ENCODE assay signal across 12 cellular contexts in the genomic region with DNA sequence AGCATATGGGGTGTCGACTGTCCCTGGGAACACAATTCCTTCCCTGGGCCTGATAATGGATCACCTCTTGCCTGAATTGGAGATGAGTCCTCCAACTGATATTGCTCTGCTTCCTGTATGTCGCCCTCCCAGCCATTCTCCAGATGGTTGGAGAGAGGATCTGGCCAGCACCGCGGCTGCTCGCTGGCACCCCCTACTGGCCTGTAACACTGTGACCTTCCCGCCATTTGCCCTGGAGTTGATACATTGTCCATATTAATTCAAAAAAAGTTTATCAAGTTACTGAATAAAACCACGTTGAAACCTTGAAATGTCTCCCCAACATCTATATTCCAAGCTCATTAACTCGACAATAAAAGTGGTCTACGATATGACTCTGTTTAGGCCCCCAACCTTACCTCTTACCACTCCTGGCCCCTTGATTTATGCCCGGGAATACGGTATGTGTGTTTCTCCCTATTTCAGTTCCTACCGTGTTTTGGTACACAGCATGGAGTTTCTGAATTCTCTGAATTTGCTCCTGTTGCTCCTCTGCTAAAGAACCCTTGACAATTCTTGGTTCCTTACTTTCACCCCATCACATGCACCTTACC.
DNase-seq lines count a peak whose midpoint lies in the region; TF ChIP-seq lines count a peak whose summit lies in the region.
"Had no signal": no experiment of that assay in that cellular context is flagged by ENCODE, and none has a peak within 500 bp of the region (broad histone marks: within the 10 kb centered on the region; RNA-seq: fewer than 3 reads in every experiment).

No MANE protein-coding gene starts in this region.

- H3K27ac ChIP-seq in OCI-LY1 (ENCODE audit: low read depth, low read length, poor library complexity, severe bottlenecking): no peak overlapping the region
- no peak overlapping the region for H3K27ac ChIP-seq in hepatocyte
- H3K27ac ChIP-seq: parathyroid adenoma, upper lobe of left lung had no signal

- H3K4me3 ChIP-seq in GM12865 (ENCODE audit: low read depth, low read length) (no peak overlapping the region), OCI-LY1 (ENCODE audit: low read depth, low read length, poor library complexity, severe bottlenecking) (no peak overlapping the region), hepatocyte (no peak overlapping the region)
- H3K4me3 ChIP-seq: upper lobe of left lung had no signal

- peak; percentile 80 for TF ChIP-seq CTCF in GM12865 (IDR thresholded peaks at IDR 0.05; ENCODE audit: insufficient read depth, low read depth, low read length, missing control alignments)
- peak; percentile 87 for TF ChIP-seq CTCF in OCI-LY1 (IDR thresholded peaks at IDR 0.05; ENCODE audit: low read length)
- TF ChIP-seq CTCF in hepatocyte (IDR thresholded peaks at IDR 0.05; ENCODE audit: poor library complexity): peak; percentile 29

- H3K9ac ChIP-seq in OCI-LY1 (ENCODE audit: low read length): no peak overlapping the region
- H3K9ac ChIP-seq: parathyroid adenoma had no signal

- H3F3A ChIP-seq in OCI-LY1 (ENCODE audit: insufficient read depth, low read length): no peaks in the 10 kb centered on the region

- no peaks in the 10 kb centered on the region for H3K79me2 ChIP-seq in OCI-LY1 (ENCODE audit: insufficient read depth, low read length)
- no peaks in the 10 kb centered on the region for H3K79me2 ChIP-seq in hepatocyte
- H3K79me2 ChIP-seq: parathyroid adenoma had no signal

- DNase-seq in CMK (ENCODE audit: low read depth): peak; percentile 17
- DNase-seq in GM12865 (ENCODE audit: low read depth): peak; percentile 44
- DNase-seq in hepatocyte (ENCODE audit: low spot score): no peak
- DNase-seq in ecto neural progenitor cell (ENCODE audit: low spot score): no peak
- no peak for DNase-seq in CD1c-positive myeloid dendritic cell (ENCODE audit: extremely low spot score)
- no peak for DNase-seq in islet precursor cell
- DNase-seq in DMS153 (lab: John Stamatoyannopoulos, UW): no peak
- DNase-seq: activated CD4-positive, CD25-positive, alpha-beta regulatory T cell treated with anti-CD3 and anti-CD28 coated beads, Interleukin-2, amount 50 U/mL, for 72 hours; EL; upper lobe of left lung had no signal

- H3K36me3 ChIP-seq in OCI-LY1 (ENCODE audit: insufficient read depth, low read length) (no peaks in the 10 kb centered on the region), hepatocyte (replicated peaks; ENCODE audit: insufficient read depth, low read depth) (no peaks in the 10 kb centered on the region)
- H3K36me3 ChIP-seq: upper lobe of left lung had no signal

- H3K4me1 ChIP-seq in OCI-LY1 (ENCODE audit: insufficient read depth, low read length, severe bottlenecking) (no peaks in the 10 kb centered on the region), hepatocyte (ENCODE audit: insufficient read depth) (no peaks in the 10 kb centered on the region)
- H3K4me1 ChIP-seq: parathyroid adenoma, upper lobe of left lung had no signal

- no peak overlapping the region for H3K4me2 ChIP-seq in OCI-LY1 (ENCODE audit: low read length)
- no peak overlapping the region for H3K4me2 ChIP-seq in hepatocyte

- WGBS in hepatocyte (ENCODE audit: low lambda C conversion rate, missing lambda C conversion rate): 60% methylated on average over 12 of the region's 12 CpGs

- no peaks in the 10 kb centered on the region for H3K9me2 ChIP-seq in OCI-LY1 (ENCODE audit: low read depth, low read length)
- no peaks in the 10 kb centered on the region for H3K9me2 ChIP-seq in hepatocyte (replicated peaks; ENCODE audit: insufficient read depth)

- no peaks in the 10 kb centered on the region for H4K20me1 ChIP-seq in OCI-LY1 (ENCODE audit: insufficient read depth, low read length)
- no peaks in the 10 kb centered on the region for H4K20me1 ChIP-seq in hepatocyte (ENCODE audit: insufficient read depth, poor library complexity, severe bottlenecking)

- H3K27me3 ChIP-seq in OCI-LY1 (ENCODE audit: insufficient read depth, low read length): no peaks in the 10 kb centered on the region
- no peaks in the 10 kb centered on the region for H3K27me3 ChIP-seq in hepatocyte
- H3K27me3 ChIP-seq: upper lobe of left lung had no signal

- H3K9me3 ChIP-seq in OCI-LY1 (ENCODE audit: low read length) (no peaks in the 10 kb centered on the region), hepatocyte (ENCODE audit: low read depth) (no peaks in the 10 kb centered on the region)
- H3K9me3 ChIP-seq: upper lobe of left lung had no signal

- no peak overlapping the region for H2AFZ ChIP-seq in OCI-LY1 (ENCODE audit: low read length)
- no peak overlapping the region for H2AFZ ChIP-seq in hepatocyte
- H2AFZ ChIP-seq: parathyroid adenoma had no signal

Comparison
In these comparisons a context has a peak if more than half of its experiments do, and no peak if none do; other contexts are left out.
1. DNase-seq: peak in CMK (single experiment) and GM12865 (single experiment); none in hepatocyte (single experiment), ecto neural progenitor cell (single experiment), CD1c-positive myeloid dendritic cell (single experiment), islet precursor cell (single experiment) and DMS153 (single experiment).
2. CTCF ChIP-seq: peak in every context shown above with its lines; median percentile 87 in OCI-LY1; 80 in GM12865; 29 in hepatocyte.